Comparison of ENCODE assay signal across 8 cellular contexts in the genomic region with DNA sequence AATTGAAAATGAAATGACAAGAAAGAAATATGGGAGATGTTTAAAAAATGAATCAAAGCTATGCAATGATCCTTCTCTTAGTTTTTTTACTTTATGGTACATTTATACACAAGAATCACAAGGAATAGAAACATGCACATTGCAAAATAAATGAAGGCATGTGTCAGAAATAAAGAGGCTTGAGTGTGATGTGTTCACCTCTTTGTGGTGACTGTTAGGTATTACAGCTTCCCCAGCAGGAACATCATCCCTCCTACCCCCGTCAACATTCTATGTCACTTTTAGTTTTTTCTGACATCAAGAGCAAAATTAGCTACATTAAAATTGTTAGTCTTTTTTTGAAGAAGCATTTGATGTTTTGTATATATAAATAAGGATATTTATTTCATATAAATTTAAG.
DNase-seq lines count a peak whose midpoint lies in the region; ATAC-seq and TF ChIP-seq lines count a peak whose summit lies in the region.

No MANE protein-coding gene starts in this region.

- no peak overlapping the region for H3K27ac ChIP-seq in liver (ENCODE audit: low read depth in 1 of 2, low read length in 2 of 2)
- H3K27ac ChIP-seq in CD4-positive, alpha-beta T cell (ENCODE audit: low read depth, low read length): no peak overlapping the region

- POLR2A ChIA-PET in CD4-positive, alpha-beta T cell (lab: Charles Lee): no interaction called here

- H3K4me1 Mint-ChIP-seq in CD4-positive, alpha-beta T cell (ENCODE audit: low read depth): no peaks in the 10 kb centered on the region

- H3K9ac ChIP-seq in liver (ENCODE audit: low read depth in 1 of 2, low read length in 2 of 2): no peak overlapping the region

- no peak overlapping the region for H3K4me3 Mint-ChIP-seq in CD4-positive, alpha-beta T cell

- peak; percentile 94 to 95 for TF ChIP-seq RAD21 in liver (IDR thresholded peaks at IDR 0.05)

- no peaks in the 10 kb centered on the region for H3K9me3 Mint-ChIP-seq in CD4-positive, alpha-beta T cell

- no peaks in the 10 kb centered on the region for H3K9me3 ChIP-seq in liver (ENCODE audit: control insufficient read depth in 4 of 4, low read length in 3 of 4)
- no peaks in the 10 kb centered on the region for H3K9me3 ChIP-seq in CD4-positive, alpha-beta T cell (ENCODE audit: control insufficient read depth, low read length)

- CTCF ChIA-PET in CD4-positive, alpha-beta T cell (lab: Charles Lee): no interaction called here

- 36% methylated on average over 1 of the region's 1 CpG for WGBS in liver

- ATAC-seq in HG03342 (IDR thresholded peaks at IDR 0.05; ENCODE audit: unreplicated experiment): peak; percentile 56
- ATAC-seq in stimulated activated naive CD8-positive, alpha-beta T cell treated with anti-CD3 and anti-CD28 coated beads, Interleukin-15, Interleukin-2, amounts not matched to agents 100 U/mL and 50 U/mL, for 24 hours: no peak
- no peak for ATAC-seq in GM19035 (IDR thresholded peaks at IDR 0.05; ENCODE audit: unreplicated experiment)
- no peak for ATAC-seq in CD4-positive, alpha-beta T cell (ENCODE audit: poor library complexity)
- ATAC-seq in HG03039 (IDR thresholded peaks at IDR 0.05; ENCODE audit: unreplicated experiment): no peak

- no peak overlapping the region for H3K27ac Mint-ChIP-seq in CD4-positive, alpha-beta T cell

- TF ChIP-seq CTCF in astrocyte of the cerebellum (IDR thresholded peaks at IDR 0.05; ENCODE audit: low read depth, low read length, missing control alignments) (peak; percentile 63), liver (IDR thresholded peaks at IDR 0.05; ENCODE audit: low read depth, low read length, missing input control) (peak; percentile 76)
- TF ChIP-seq CTCF in CD4-positive, alpha-beta T cell (IDR thresholded peaks at IDR 0.05): no peak

- peak; percentile 28 for DNase-seq in GM04504 (ENCODE audit: low read depth)
- DNase-seq in astrocyte of the cerebellum (ENCODE audit: low read depth): peak; percentile 22
- no peak for DNase-seq in stimulated activated naive CD8-positive, alpha-beta T cell treated with anti-CD3 and anti-CD28 coated beads, Interleukin-15, Interleukin-2, amounts not matched to agents 100 U/mL and 50 U/mL, for 24 hours
- DNase-seq in CD4-positive, alpha-beta T cell: no peak

- H3K27me3 Mint-ChIP-seq in CD4-positive, alpha-beta T cell: no peaks in the 10 kb centered on the region

- H3K36me3 ChIP-seq in liver (ENCODE audit: control insufficient read depth in 4 of 4, insufficient read depth in 3 of 4, low read depth in 1 of 4, low read length in 3 of 4): peaks cover 0 to 4% (median 1%) of the 10 kb centered on the region in 4 donors

- in situ Hi-C loops in astrocyte of the cerebellum (cut with HindIII; ENCODE audit: low sequenced_read_pairs): no loop called here

- no peaks in the 10 kb centered on the region for H3K27me3 ChIP-seq in liver (ENCODE audit: control insufficient read depth in 4 of 4, insufficient read depth in 4 of 4, low read length in 3 of 4)
- H3K27me3 ChIP-seq in CD4-positive, alpha-beta T cell (ENCODE audit: control insufficient read depth, insufficient read depth, low read length): no peaks in the 10 kb centered on the region

- H3K36me3 Mint-ChIP-seq in CD4-positive, alpha-beta T cell (ENCODE audit: low read depth): no peaks in the 10 kb centered on the region

- intact Hi-C loops in CD4-positive, alpha-beta T cell (cut with DNase I, micrococcal nuclease): no loop called here

- H3K4me1 ChIP-seq in liver (ENCODE audit: control insufficient read depth in 4 of 4, insufficient read depth in 4 of 4, low read length in 3 of 4): peaks cover 3 to 21% (median 9%) of the 10 kb centered on the region in 4 donors

- H3K4me3 ChIP-seq in astrocyte of the cerebellum (ENCODE audit: low read depth, low read length) (no peak overlapping the region), liver (ENCODE audit: low read depth in 1 of 3, low read length in 3 of 3) (no peak overlapping the region)

TF ChIP-seq in liver, 16 proteins besides CTCF, POLR2A, EP300 and RAD21:
- TF ChIP-seq NR2F2 (IDR thresholded peaks at IDR 0.05): no peak
- TF ChIP-seq, protein P1, sequence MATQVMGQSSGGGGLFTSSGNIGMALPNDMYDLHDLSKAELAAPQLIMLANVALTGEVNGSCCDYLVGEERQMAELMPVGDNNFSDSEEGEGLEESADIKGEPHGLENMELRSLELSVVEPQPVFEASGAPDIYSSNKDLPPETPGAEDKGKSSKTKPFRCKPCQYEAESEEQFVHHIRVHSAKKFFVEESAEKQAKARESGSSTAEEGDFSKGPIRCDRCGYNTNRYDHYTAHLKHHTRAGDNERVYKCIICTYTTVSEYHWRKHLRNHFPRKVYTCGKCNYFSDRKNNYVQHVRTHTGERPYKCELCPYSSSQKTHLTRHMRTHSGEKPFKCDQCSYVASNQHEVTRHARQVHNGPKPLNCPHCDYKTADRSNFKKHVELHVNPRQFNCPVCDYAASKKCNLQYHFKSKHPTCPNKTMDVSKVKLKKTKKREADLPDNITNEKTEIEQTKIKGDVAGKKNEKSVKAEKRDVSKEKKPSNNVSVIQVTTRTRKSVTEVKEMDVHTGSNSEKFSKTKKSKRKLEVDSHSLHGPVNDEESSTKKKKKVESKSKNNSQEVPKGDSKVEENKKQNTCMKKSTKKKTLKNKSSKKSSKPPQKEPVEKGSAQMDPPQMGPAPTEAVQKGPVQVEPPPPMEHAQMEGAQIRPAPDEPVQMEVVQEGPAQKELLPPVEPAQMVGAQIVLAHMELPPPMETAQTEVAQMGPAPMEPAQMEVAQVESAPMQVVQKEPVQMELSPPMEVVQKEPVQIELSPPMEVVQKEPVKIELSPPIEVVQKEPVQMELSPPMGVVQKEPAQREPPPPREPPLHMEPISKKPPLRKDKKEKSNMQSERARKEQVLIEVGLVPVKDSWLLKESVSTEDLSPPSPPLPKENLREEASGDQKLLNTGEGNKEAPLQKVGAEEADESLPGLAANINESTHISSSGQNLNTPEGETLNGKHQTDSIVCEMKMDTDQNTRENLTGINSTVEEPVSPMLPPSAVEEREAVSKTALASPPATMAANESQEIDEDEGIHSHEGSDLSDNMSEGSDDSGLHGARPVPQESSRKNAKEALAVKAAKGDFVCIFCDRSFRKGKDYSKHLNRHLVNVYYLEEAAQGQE (IDR thresholded peaks at IDR 0.05): no peak
- no peak for TF ChIP-seq HNF4A (conservative IDR thresholded peaks at IDR 0.05)
- TF ChIP-seq, protein P2, sequence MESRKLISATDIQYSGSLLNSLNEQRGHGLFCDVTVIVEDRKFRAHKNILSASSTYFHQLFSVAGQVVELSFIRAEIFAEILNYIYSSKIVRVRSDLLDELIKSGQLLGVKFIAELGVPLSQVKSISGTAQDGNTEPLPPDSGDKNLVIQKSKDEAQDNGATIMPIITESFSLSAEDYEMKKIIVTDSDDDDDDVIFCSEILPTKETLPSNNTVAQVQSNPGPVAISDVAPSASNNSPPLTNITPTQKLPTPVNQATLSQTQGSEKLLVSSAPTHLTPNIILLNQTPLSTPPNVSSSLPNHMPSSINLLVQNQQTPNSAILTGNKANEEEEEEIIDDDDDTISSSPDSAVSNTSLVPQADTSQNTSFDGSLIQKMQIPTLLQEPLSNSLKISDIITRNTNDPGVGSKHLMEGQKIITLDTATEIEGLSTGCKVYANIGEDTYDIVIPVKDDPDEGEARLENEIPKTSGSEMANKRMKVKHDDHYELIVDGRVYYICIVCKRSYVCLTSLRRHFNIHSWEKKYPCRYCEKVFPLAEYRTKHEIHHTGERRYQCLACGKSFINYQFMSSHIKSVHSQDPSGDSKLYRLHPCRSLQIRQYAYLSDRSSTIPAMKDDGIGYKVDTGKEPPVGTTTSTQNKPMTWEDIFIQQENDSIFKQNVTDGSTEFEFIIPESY (IDR thresholded peaks at IDR 0.05): no peak
- no peak for TF ChIP-seq SP1 (IDR thresholded peaks at IDR 0.05)
- no peak for TF ChIP-seq FOXA2 (IDR thresholded peaks at IDR 0.05)
- TF ChIP-seq EGR1 (IDR thresholded peaks at IDR 0.05; ENCODE audit: low read depth in 2 of 2): no peak
- no peak for TF ChIP-seq RXRA (IDR thresholded peaks at IDR 0.05)
- TF ChIP-seq, protein P3, sequence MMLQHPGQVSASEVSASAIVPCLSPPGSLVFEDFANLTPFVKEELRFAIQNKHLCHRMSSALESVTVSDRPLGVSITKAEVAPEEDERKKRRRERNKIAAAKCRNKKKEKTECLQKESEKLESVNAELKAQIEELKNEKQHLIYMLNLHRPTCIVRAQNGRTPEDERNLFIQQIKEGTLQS (IDR thresholded peaks at IDR 0.05): no peak

Comparison
In these comparisons a context has a peak if more than half of its experiments do, and no peak if none do; other contexts are left out.
1. DNase-seq: peak in GM04504 (single experiment) and astrocyte of the cerebellum (single experiment); none in stimulated activated naive CD8-positive, alpha-beta T cell treated with anti-CD3 and anti-CD28 coated beads, Interleukin-15, Interleukin-2, amounts not matched to agents 100 U/mL and 50 U/mL, for 24 hours (single experiment) and CD4-positive, alpha-beta T cell (0 of 10).